ENCODE assay signal across 8 cellular contexts in the genomic region with DNA sequence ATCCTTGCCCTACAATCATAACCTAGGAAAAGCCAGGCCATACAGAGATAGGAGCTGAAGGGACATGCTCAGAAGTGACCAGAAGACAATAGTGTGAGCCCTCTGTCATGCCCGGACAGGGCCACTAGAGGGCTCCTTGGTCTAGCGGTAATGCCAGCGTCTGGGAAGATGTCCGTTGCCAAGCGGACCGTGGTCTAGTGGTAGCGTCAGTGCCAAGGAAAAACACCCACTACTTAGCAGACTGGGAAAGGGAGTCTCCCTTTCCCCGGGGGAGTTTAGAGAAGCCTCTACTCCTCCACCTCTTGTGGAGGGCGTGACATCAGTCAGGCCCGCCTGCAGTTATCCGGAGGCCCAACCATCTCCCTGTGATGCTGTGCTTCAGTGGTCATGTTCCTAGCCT. TPM values are rescaled to one million over a fixed set of nuclear protein-coding genes. Genes with fewer than 3 reads are reported as not detected.
DNase-seq lines count a peak whose midpoint lies in the region; ATAC-seq and TF ChIP-seq lines count a peak whose summit lies in the region.
"Not testable (repeated sequence)": the region's sequence is repeated elsewhere in the genome, so short reads cannot be mapped to it uniquely, and the experiment has no call there.

No MANE protein-coding gene starts in this region.

- not testable (repeated sequence) for H3K4me1 ChIP-seq in aorta (ENCODE audit: control insufficient read depth in 1 of 2, insufficient read depth in 2 of 2, low read length in 2 of 2)

- H3K9me3 ChIP-seq in aorta (ENCODE audit: control insufficient read depth, low read length), result not testable (repeated sequence)

- DNase-seq in ELR (ENCODE audit: low read depth), result peak; percentile 71
- DNase-seq in NB4 (ENCODE audit: low read depth), result peak; percentile 48
- peak; percentile 61 for DNase-seq in RPMI8226
- peak; percentile 33 for DNase-seq in activated T-cell treated with anti-CD3 and anti-CD28 coated beads for 48 hours (ENCODE audit: low read depth)
- peak; percentile 17 to 35 (median 29) for DNase-seq in effector memory CD8-positive, alpha-beta T cell
- peak; percentile 35 for DNase-seq in kidney epithelial cell (ENCODE audit: low read depth)
- peak; percentile 7 for DNase-seq in pulmonary artery endothelial cell (ENCODE audit: low read depth, low spot score)
- peak; percentile 81 to 87 for DNase-seq in aorta

- not testable (repeated sequence) for H3K9me3 Mint-ChIP-seq in effector memory CD8-positive, alpha-beta T cell

- not testable (repeated sequence) for H3K4me3 Mint-ChIP-seq in effector memory CD8-positive, alpha-beta T cell

- peak overlapping the region in 1 of 2 donors; percentile 73 for H3K27ac Mint-ChIP-seq in effector memory CD8-positive, alpha-beta T cell

- 18 to 20% methylated on average over 11 of the region's 11 CpGs for WGBS in aorta, 2 donors

- not testable (repeated sequence) for H3K4me3 ChIP-seq in NB4 (ENCODE audit: low read depth, low read length); kidney epithelial cell (ENCODE audit: low read depth, low read length); aorta (ENCODE audit: low read length in 2 of 2)

- H3K36me3 ChIP-seq in kidney epithelial cell (ENCODE audit: control insufficient read depth, insufficient read depth, low read length); aorta (ENCODE audit: control insufficient read depth in 1 of 2, insufficient read depth in 2 of 2, low read length in 1 of 2): not testable (repeated sequence)

- not testable (repeated sequence) for H3K4me1 Mint-ChIP-seq in effector memory CD8-positive, alpha-beta T cell (ENCODE audit: low read depth in 2 of 2)

- not testable (repeated sequence) for H3K27me3 Mint-ChIP-seq in effector memory CD8-positive, alpha-beta T cell

- H3K27ac ChIP-seq in aorta (ENCODE audit: low read depth in 1 of 2, low read length in 2 of 2), result not testable (repeated sequence)

- not testable (repeated sequence) for H3K27me3 ChIP-seq in kidney epithelial cell (ENCODE audit: control insufficient read depth, insufficient read depth, low read length); aorta (ENCODE audit: control insufficient read depth in 1 of 2, insufficient read depth in 2 of 2, low read length in 1 of 2)

- TF ChIP-seq POLR2A in NB4 (IDR thresholded peaks at IDR 0.05; ENCODE audit: extremely low read depth, insufficient read length), result not testable (repeated sequence)

- ATAC-seq in effector memory CD8-positive, alpha-beta T cell (replicated peaks); aorta (ENCODE audit: low FRiP score): not testable (repeated sequence)

- TF ChIP-seq CTCF in NB4 (IDR thresholded peaks at IDR 0.05; ENCODE audit: low read depth, low read length), result peak; percentile 51
- TF ChIP-seq CTCF in kidney epithelial cell (IDR thresholded peaks at IDR 0.05; ENCODE audit: insufficient read depth, low read length, poor library complexity, severe bottlenecking), result peak; percentile 72

- intact Hi-C loops in aorta (cut with DNase I), result loop anchor here (5.0 to 10.0 kb wide), 2 partner anchors 253 to 310 kb away; no protein-coding TSS in a partner anchor

- peaks cover 28% of the 10 kb centered on the region for H3K36me3 Mint-ChIP-seq in effector memory CD8-positive, alpha-beta T cell (ENCODE audit: insufficient read depth)

RNA-seq across cellular contexts. Expression of gene PPT1, which starts 12.3 kb away (rescaled TPM):
- 82.7 and 92.3 TPM in 2 replicates for total RNA-seq in kidney epithelial cell
- total RNA-seq in pulmonary artery endothelial cell, result 70.6 and 85.4 TPM in 2 replicates
- 10 to 100 TPM; 80.5 to 84.2 TPM for total RNA-seq in aorta
- polyA plus RNA-seq in aorta, result 10 to 100 TPM; 56.7 to 93.7 TPM

RNA-seq across cellular contexts. Expression of gene CAP1, which starts 44.2 kb away (rescaled TPM):
- total RNA-seq in kidney epithelial cell, result 428 and 441 TPM in 2 replicates
- 423 and 581 TPM in 2 replicates for total RNA-seq in pulmonary artery endothelial cell
- total RNA-seq in aorta, result 100 to 1,000 TPM; 373 to 493 TPM
- polyA plus RNA-seq in aorta, result 100 to 1,000 TPM; 209 to 269 TPM

Comparison
In these comparisons a context has a peak if more than half of its experiments do, and no peak if none do; other contexts are left out.
1. DNase-seq: peak in every context shown above with its lines; median percentile 84 in aorta; 71 in ELR; 61 in RPMI8226; 48 in NB4; 35 in kidney epithelial cell; 33 in activated T-cell treated with anti-CD3 and anti-CD28 coated beads for 48 hours; 29 in effector memory CD8-positive, alpha-beta T cell; 7 in pulmonary artery endothelial cell.